ENCODE assay signal across 1 cellular context in the genomic region with DNA sequence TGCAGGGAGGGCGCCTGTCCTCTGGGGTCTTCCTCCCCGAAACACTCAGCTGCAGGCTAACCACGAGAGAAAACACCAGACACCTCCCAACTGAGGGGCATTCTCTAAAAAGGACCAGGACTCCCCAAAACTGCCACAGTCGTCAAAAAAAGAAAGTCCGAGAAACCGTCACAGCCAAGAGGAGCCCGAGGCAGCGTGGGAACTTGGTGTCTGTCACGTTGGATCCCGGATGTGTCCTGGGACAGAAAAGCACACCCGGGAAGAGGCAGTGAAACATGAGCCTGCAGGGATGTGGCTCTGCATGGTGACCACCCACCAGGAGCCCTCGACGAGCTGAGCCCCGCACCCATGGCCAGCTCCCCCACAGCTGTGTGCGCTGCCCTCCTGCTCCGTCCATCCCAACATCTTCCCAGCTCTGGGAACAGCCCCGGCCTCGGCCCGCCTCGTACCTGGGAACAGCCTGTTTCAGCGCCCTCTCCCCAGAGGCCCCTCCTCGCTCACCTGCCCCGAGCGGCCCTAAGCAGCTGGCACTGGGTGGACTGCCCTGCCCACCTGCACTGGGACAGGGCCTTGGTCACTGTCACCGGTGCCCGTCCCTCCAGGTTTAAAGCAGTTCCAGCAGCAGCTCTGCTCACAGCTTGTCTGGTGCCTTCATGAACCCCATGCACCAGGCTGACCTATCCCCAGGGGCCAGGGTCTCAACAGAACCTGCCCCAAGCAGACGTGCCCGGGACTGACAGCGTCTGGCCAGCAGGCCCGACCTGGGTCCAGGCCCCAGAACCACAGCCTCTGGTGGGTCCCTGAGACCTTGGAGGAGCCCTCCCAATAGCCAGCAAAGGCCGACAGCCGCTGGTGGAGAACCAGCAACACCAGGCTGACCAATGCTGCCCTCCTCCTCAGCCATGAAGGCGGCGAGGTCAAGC.
TF ChIP-seq lines count a peak whose summit lies in the region.

No MANE protein-coding gene starts in this region.

TF ChIP-seq in IMR-90, 13 proteins besides CTCF, POLR2A, EP300 and RAD21:
- TF ChIP-seq MXI1 (IDR thresholded peaks at IDR 0.05; ENCODE audit: borderline replicate concordance, low read depth, low read length) (no peak), MAZ (IDR thresholded peaks at IDR 0.05; ENCODE audit: borderline replicate concordance, low read depth, low read length) (no peak), MAFK (IDR thresholded peaks at IDR 0.05; ENCODE audit: low read depth, low read length) (peak; percentile 74), RCOR1 (IDR thresholded peaks at IDR 0.05; ENCODE audit: insufficient replicate concordance, low read length) (no peak)
